13 cellular contexts compared by ENCODE assay signal in genomic region chrX:69988955-69989394, GRCh38.
DNase-seq lines count a peak whose midpoint lies in the region; ATAC-seq and TF ChIP-seq lines count a peak whose summit lies in the region.
"Had no signal": no experiment of that assay in that cellular context is flagged by ENCODE, and none has a peak within 500 bp of the region (broad histone marks: within the 10 kb centered on the region; RNA-seq: fewer than 3 reads in every experiment).

No MANE protein-coding gene starts in this region.

- no peak overlapping the region for H3K27ac ChIP-seq in testis
- H3K27ac ChIP-seq: gastrocnemius medialis had no signal

- CTCF ChIA-PET in Calu3 (lab: Charles Lee) = interaction anchor here (0.6 to 1.0 kb wide), 2 partner anchors 22 to 144 kb away, joined by 3 to 7 read pairs; partner anchors contain the start of gene IGBP1

- no peaks in the 10 kb centered on the region for H3K9me3 ChIP-seq in testis
- H3K9me3 ChIP-seq: gastrocnemius medialis had no signal

- no peaks in the 10 kb centered on the region for H3K4me1 Mint-ChIP-seq in Calu3 (ENCODE audit: low read depth, unreplicated experiment)
- H3K4me1 Mint-ChIP-seq: mesothelial cell of epicardium had no signal

- no peaks in the 10 kb centered on the region for H3K4me1 ChIP-seq in testis

- H3K9me3 Mint-ChIP-seq in Calu3 (ENCODE audit: low read depth, unreplicated experiment) = no peaks in the 10 kb centered on the region

- H3K4me3 ChIP-seq in testis = no peak overlapping the region
- H3K4me3 ChIP-seq: gastrocnemius medialis had no signal

- intact Hi-C loops in Calu3 (cut with micrococcal nuclease; ENCODE audit: unreplicated experiment) = loop anchor here (5.0 kb wide), 1 partner anchor 33 kb away; no protein-coding TSS in a partner anchor
- intact Hi-C loops in left cardiac atrium (cut with DNase I) = no loop called here
- intact Hi-C loops in testis (cut with DNase I; ENCODE audit: low total_unique reads) = no loop called here

- no peaks in the 10 kb centered on the region for H3K36me3 ChIP-seq in testis (ENCODE audit: low read depth, missing control alignments)
- H3K36me3 ChIP-seq: gastrocnemius medialis had no signal

- 92 to 100% methylated on average over 2 to 3 of the region's 3 CpGs for WGBS in testis, 2 donors

- H3K4me3 Mint-ChIP-seq in Calu3 (ENCODE audit: low read depth, unreplicated experiment) = no peak overlapping the region
- H3K4me3 Mint-ChIP-seq: mesothelial cell of epicardium, T-cell had no signal

- no peaks in the 10 kb centered on the region for H3K36me3 Mint-ChIP-seq in Calu3 (ENCODE audit: insufficient read depth, unreplicated experiment)
- H3K36me3 Mint-ChIP-seq: mesothelial cell of epicardium, T-cell had no signal

- BruUV-seq in Calu3 (replicated peaks; lab: Mats Ljungman, UMichigan) = no TSS peak

- no peak for TF ChIP-seq POLR2A in testis (IDR thresholded peaks at IDR 0.05)

- no peak overlapping the region for H3K27ac Mint-ChIP-seq in Calu3 (ENCODE audit: unreplicated experiment)
- H3K27ac Mint-ChIP-seq: mesothelial cell of epicardium, T-cell had no signal

- ATAC-seq in left cardiac atrium = peak; percentile 74 to 90
- no peak for ATAC-seq in GM18861 (IDR thresholded peaks at IDR 0.05; ENCODE audit: unreplicated experiment)
- ATAC-seq: gastrocnemius medialis, sciatic nerve had no signal

- H3K27me3 ChIP-seq in testis = no peaks in the 10 kb centered on the region
- H3K27me3 ChIP-seq: gastrocnemius medialis had no signal

- TF ChIP-seq CTCF in Calu3 (IDR thresholded peaks at IDR 0.05; ENCODE audit: unreplicated experiment) (no peak), testis (IDR thresholded peaks at IDR 0.05) (no peak)

- DNase-seq in Calu3 = peak; percentile 28
- DNase-seq in HT1080 (ENCODE audit: low read depth) = peak; percentile 59
- DNase-seq in amniotic epithelial cell (ENCODE audit: low read depth) = peak; percentile 2
- DNase-seq in left cardiac atrium = peak; percentile 24
- no peak for DNase-seq in activated CD4-positive, CD25-positive, alpha-beta regulatory T cell (lab: John Stamatoyannopoulos, UW)
- DNase-seq in testis = no peak
- DNase-seq: effector CD4-positive, alpha-beta T cell; gastrocnemius medialis; NCI-H526 treated with DMSO at 0.1 percent for 48 hours had no signal

- H3K27me3 Mint-ChIP-seq in Calu3 (ENCODE audit: unreplicated experiment) = no peaks in the 10 kb centered on the region

Comparison
In these comparisons a context has a peak if more than half of its experiments do, and no peak if none do; other contexts are left out.
1. DNase-seq: peak in Calu3 (single experiment), HT1080 (single experiment), amniotic epithelial cell (single experiment) and left cardiac atrium (single experiment); none in activated CD4-positive, CD25-positive, alpha-beta regulatory T cell (0 of 4) and testis (single experiment).